Comparison of ENCODE assay signal across 24 cellular contexts in the genomic region with DNA sequence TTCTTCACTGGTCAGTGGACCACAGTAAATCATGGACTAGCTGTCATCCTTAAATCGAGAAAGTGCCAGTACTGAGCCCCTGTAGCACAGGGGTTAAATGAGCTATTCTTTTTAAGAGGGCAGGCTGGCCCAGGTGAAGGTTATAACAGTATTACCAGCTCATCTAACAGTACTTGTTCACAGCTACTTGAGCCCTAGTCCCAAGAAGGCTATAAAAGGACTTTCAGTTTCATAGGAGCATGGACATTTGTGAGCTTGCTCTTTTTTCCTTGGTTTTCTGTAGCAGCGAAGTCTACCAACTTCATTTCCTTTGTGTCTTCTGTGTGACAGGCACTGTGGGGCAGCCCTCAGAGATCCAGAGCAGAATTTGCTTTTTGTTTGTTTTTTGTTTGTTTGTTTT.
"Had no signal": no experiment of that assay in that cellular context is flagged by ENCODE, and none has a peak within 500 bp of the region (broad histone marks: within the 10 kb centered on the region; RNA-seq: fewer than 3 reads in every experiment).

No MANE protein-coding gene starts in this region.

- DNase-seq: activated CD4-positive, alpha-beta T cell treated with anti-CD3 and anti-CD28 coated beads for 1 hour; activated CD4-positive, alpha-beta T cell treated with anti-CD3 and anti-CD28 coated beads, Interleukin-2, amount 10 ng/mL, durations not matched to agents 24 days and 14 days; activated CD4-positive, alpha-beta T cell treated with anti-CD3 and anti-CD28 coated beads, Interleukin-2, amount 50 U/mL, for 48 hours; activated CD8-positive, alpha-beta memory T cell treated with anti-CD3 and anti-CD28 coated beads, Interleukin-2, amount 10 ng/mL, durations not matched to agents 7 days and 5 days; activated gamma-delta T cell; activated naive CD4-positive, alpha-beta T cell treated with anti-CD3 and anti-CD28 coated beads for 36 hours; activated T-cell treated with anti-CD3 and anti-CD28 coated beads, Interleukin-2, amount 50 U/mL, for 4 hours; amygdala; cerebellar nuclear complex; KBM-7; MV-4-11; NCI-H1092 treated with DMSO at 0.1 percent for 48 hours; NCI-H1417 treated with DMSO at 0.1 percent for 48 hours; NCI-H1694; NCI-H2029; NCI-H2107; NCI-H510A treated with DMSO at 0.1 percent for 48 hours; PC-3; SHP77; T-helper 17 cell; T-helper 9 cell had no signal

- H3K27me3 ChIP-seq: SJSA1 had no signal

- ATAC-seq: activated CD8-positive, alpha-beta memory T cell treated with anti-CD3 and anti-CD28 coated beads, Interleukin-2, amount 10 ng/mL, durations not matched to agents 7 days and 5 days; activated T-cell treated with anti-CD3 and anti-CD28 coated beads, Interleukin-2, amount 50 U/mL, for 4 hours; activated T-helper 17 cell treated with anti-CD3 and anti-CD28 coated beads, Interleukin-2, amount 50 U/mL, for 72 hours; PC-3; T-helper 17 cell; WTC11 had no signal

- H3K4me1 ChIP-seq: SJSA1 had no signal

- H3K27ac ChIP-seq: SJSA1 had no signal

- H3K4me3 ChIP-seq: SJSA1 had no signal

- H3K9me3 ChIP-seq: SJSA1 had no signal

- H3K36me3 ChIP-seq: SJSA1 had no signal
